Comparison of ENCODE assay signal across 21 cellular contexts in genomic region chr11:62410972-62411371, GRCh38. TPM values are rescaled to one million over a fixed set of nuclear protein-coding genes. Genes with fewer than 3 reads are reported as not detected.
DNase-seq lines count a peak whose midpoint lies in the region; ATAC-seq and TF ChIP-seq lines count a peak whose summit lies in the region.
"Had no signal": no experiment of that assay in that cellular context is flagged by ENCODE, and none has a peak within 500 bp of the region (broad histone marks: within the 10 kb centered on the region; RNA-seq: fewer than 3 reads in every experiment).

No MANE protein-coding gene starts in this region.

- H3K4me2 ChIP-seq in neuronal stem cell (ENCODE audit: insufficient read depth, low read length, poor library complexity, severe bottlenecking): no peak overlapping the region

- TF ChIP-seq CTCF in RWPE2 (IDR thresholded peaks at IDR 0.05; ENCODE audit: poor library complexity, severe bottlenecking) (no peak), epithelial cell of esophagus (IDR thresholded peaks at IDR 0.05; ENCODE audit: insufficient read depth, low read depth, low read length, missing control alignments) (no peak), CD14-positive monocyte (IDR thresholded peaks at IDR 0.05) (no peak)

- no peak overlapping the region for H3K4ac ChIP-seq in neuronal stem cell (ENCODE audit: low read length)

- H3K27ac ChIP-seq in RWPE2 (ENCODE audit: poor library complexity, severe bottlenecking): no peak overlapping the region
- H3K27ac ChIP-seq in neuronal stem cell (replicated peaks; ENCODE audit: low read length): no peak overlapping the region
- H3K27ac ChIP-seq: C4-2B, HL-60, SK-N-MC had no signal

- H3K27me3 ChIP-seq in H7 (ENCODE audit: control insufficient read depth, insufficient read depth, low read length) (no peaks in the 10 kb centered on the region), RWPE2 (ENCODE audit: insufficient read depth, poor library complexity, severe bottlenecking) (no peaks in the 10 kb centered on the region), neuronal stem cell (ENCODE audit: control insufficient read depth in 3 of 3, insufficient read depth in 3 of 3, low read depth in 1 of 3, low read length in 3 of 3) (peaks cover 0 to 15% (median 0%) of the 10 kb centered on the region in 3 experiments)

- no CpG with 5 or more reads among the region's 8 CpGs for WGBS in neuronal stem cell (ENCODE audit: extremely low coverage in 2 of 2, insufficient read length in 2 of 2, insufficient replicate concordance in 1 of 2), 2 donors

- ATAC-seq in RWPE2 (ENCODE audit: low read depth): peak; percentile 87

- no peak overlapping the region for H3K14ac ChIP-seq in neuronal stem cell (ENCODE audit: low read length)

- no peak overlapping the region for H2BK120ac ChIP-seq in neuronal stem cell (ENCODE audit: low read depth, low read length)

- peaks cover 0 to 2% (median 0%) of the 10 kb centered on the region in 7 donors for H3K9me3 Mint-ChIP-seq in CD14-positive monocyte
- H3K9me3 Mint-ChIP-seq: IgD-negative memory B cell had no signal

- peak overlapping the region; percentile 20 for H2AK5ac ChIP-seq in neuronal stem cell (ENCODE audit: low read depth, low read length)

- no peak overlapping the region for H3K27ac Mint-ChIP-seq in CD14-positive monocyte
- H3K27ac Mint-ChIP-seq: IgD-negative memory B cell had no signal

- intact Hi-C loops in CD14-positive monocyte (cut with micrococcal nuclease): no loop called here

- no peak overlapping the region for H3K4me3 Mint-ChIP-seq in CD14-positive monocyte
- H3K4me3 Mint-ChIP-seq: IgD-negative memory B cell had no signal

- H3K4me1 ChIP-seq in RWPE2 (ENCODE audit: insufficient read depth, poor library complexity, severe bottlenecking) (peaks cover 8% of the 10 kb centered on the region), neuronal stem cell (ENCODE audit: control insufficient read depth in 2 of 2, insufficient read depth in 1 of 2, low read depth in 1 of 2, low read length in 2 of 2) (peaks cover 2% of the 10 kb centered on the region in 2 donors)

- H2BK5ac ChIP-seq in neuronal stem cell (ENCODE audit: low read length): peak overlapping the region; percentile 87

- no peaks in the 10 kb centered on the region for H3K79me1 ChIP-seq in neuronal stem cell (ENCODE audit: low read depth, low read length)

- H2BK15ac ChIP-seq in neuronal stem cell (ENCODE audit: low read length): no peak overlapping the region

- H3K27me3 Mint-ChIP-seq in CD14-positive monocyte (ENCODE audit: low read depth in 3 of 3): peaks cover 1 to 2% (median 2%) of the 10 kb centered on the region in 3 donors

- H3K4me1 Mint-ChIP-seq in CD14-positive monocyte: peaks cover 9% of the 10 kb centered on the region
- H3K4me1 Mint-ChIP-seq: IgD-negative memory B cell had no signal

- no peak overlapping the region for H4K8ac ChIP-seq in neuronal stem cell (ENCODE audit: low read depth, low read length)

- H3K18ac ChIP-seq in neuronal stem cell (ENCODE audit: low read length): peak overlapping the region; percentile 64

- H3K36me3 ChIP-seq in H7 (replicated peaks; ENCODE audit: control insufficient read depth, insufficient read depth, low read length): no peaks in the 10 kb centered on the region
- H3K36me3 ChIP-seq in RWPE2 (ENCODE audit: low read depth): no peaks in the 10 kb centered on the region
- no peaks in the 10 kb centered on the region for H3K36me3 ChIP-seq in neuronal stem cell (replicated peaks in 1 of 2; ENCODE audit: control insufficient read depth in 2 of 2, insufficient read depth in 2 of 2, low read length in 2 of 2)

- no peak overlapping the region for H4K91ac ChIP-seq in neuronal stem cell (ENCODE audit: low read depth, low read length, poor library complexity)

- H3K9ac ChIP-seq in neuronal stem cell (ENCODE audit: low read depth, low read length, poor library complexity): no peak overlapping the region

- DNase-seq in H7 (peak; percentile 28), RWPE2 (ENCODE audit: low spot score) (no peak), epithelial cell of esophagus (ENCODE audit: low read depth) (peak; percentile 49), neuronal stem cell (ENCODE audit: low spot score) (no peak), CD1c-positive myeloid dendritic cell (ENCODE audit: extremely low spot score) (no peak), middle frontal gyrus (ENCODE audit: extremely low spot score, low spot score) (no peak), CD14-positive monocyte (ENCODE audit: low spot score) (no peak), HT-29 (ENCODE audit: low spot score) (no peak)
- DNase-seq: EL, GF-D8, Karpas-422, NCI-H1694 treated with DMSO at 0.1 percent for 48 hours, NCI-H446 treated with DMSO at 0.1 percent for 48 hours, NCI-H526 treated with DMSO at 0.1 percent for 48 hours, SHP77 had no signal

- no peak overlapping the region for H3K23ac ChIP-seq in neuronal stem cell (ENCODE audit: low read depth, low read length, poor library complexity)

- H2AFZ ChIP-seq in neuronal stem cell (ENCODE audit: low read length): no peak overlapping the region

- no peak overlapping the region for H2BK12ac ChIP-seq in neuronal stem cell (ENCODE audit: low read length)

- H3K4me3 ChIP-seq in H7 (ENCODE audit: insufficient read depth, low read depth, low read length) (no peak overlapping the region), RWPE2 (ENCODE audit: severe bottlenecking) (no peak overlapping the region), epithelial cell of esophagus (ENCODE audit: low read length) (no peak overlapping the region), neuronal stem cell (ENCODE audit: low read length in 2 of 2) (no peak overlapping the region)
- H3K4me3 ChIP-seq: SK-N-MC had no signal

- H3K36me3 Mint-ChIP-seq in CD14-positive monocyte: peaks cover 10 to 34% of the 10 kb centered on the region in 2 donors
- H3K36me3 Mint-ChIP-seq: IgD-negative memory B cell had no signal

- H3K9me3 ChIP-seq in RWPE2 (ENCODE audit: severe bottlenecking) (no peaks in the 10 kb centered on the region), neuronal stem cell (replicated peaks in 1 of 2; ENCODE audit: control insufficient read depth in 2 of 2, insufficient read depth in 1 of 2, low read depth in 1 of 2, low read length in 2 of 2) (no peaks in the 10 kb centered on the region)

RNA-seq across cellular contexts. Expression of gene SCGB1A1, which starts 7.9 kb away (rescaled TPM):
- total RNA-seq in H7 (2014; rRNA removed; shearing (Covaris generic)): not detected in 2 replicates
- not detected for polyA plus RNA-seq in neuronal stem cell (2013, experiment 1 of 2)
- not detected for polyA plus RNA-seq in neuronal stem cell (2013, experiment 2 of 2)
- not detected for polyA plus RNA-seq in CD14-positive monocyte
- not detected in 2 replicates for total RNA-seq in HT-29 (2014; rRNA removed; shearing (Covaris generic))
- total RNA-seq: H4, M059J had no signal
- polyA plus RNA-seq: IgD-negative memory B cell had no signal

Comparison
In these comparisons a context has a peak if more than half of its experiments do, and no peak if none do; other contexts are left out.
1. DNase-seq: peak in H7 (single experiment) and epithelial cell of esophagus (single experiment); none in RWPE2 (single experiment), neuronal stem cell (single experiment), CD1c-positive myeloid dendritic cell (single experiment), middle frontal gyrus (single experiment), CD14-positive monocyte (single experiment) and HT-29 (single experiment).